11 cellular contexts compared by ENCODE assay signal in genomic region chr1:245270063-245270462, GRCh38.
"Had no signal": no experiment of that assay in that cellular context is flagged by ENCODE, and none has a peak within 500 bp of the region (broad histone marks: within the 10 kb centered on the region; RNA-seq: fewer than 3 reads in every experiment).

No MANE protein-coding gene starts in this region.

- FAIRE-seq: H1, H54 had no signal

- H3K9ac ChIP-seq: GM23248 had no signal

- DNase-seq: GM23248, GOT3, H7, H9, HCEC 1CT, HFFc6 had no signal

- H3K4me3 ChIP-seq: GM23248, GM23338, HAP-1 had no signal

- H3K36me3 ChIP-seq: HAP-1 had no signal

- H3K4me1 ChIP-seq: HAP-1 had no signal

- H2AFZ ChIP-seq: GM23248, GM23338 had no signal

- H3K27ac ChIP-seq: GM23248 had no signal

- ATAC-seq: GM23338, HCT116 had no signal

- H3K4me2 ChIP-seq: GM23338 had no signal
